17 cellular contexts compared by ENCODE assay signal in the genomic region with DNA sequence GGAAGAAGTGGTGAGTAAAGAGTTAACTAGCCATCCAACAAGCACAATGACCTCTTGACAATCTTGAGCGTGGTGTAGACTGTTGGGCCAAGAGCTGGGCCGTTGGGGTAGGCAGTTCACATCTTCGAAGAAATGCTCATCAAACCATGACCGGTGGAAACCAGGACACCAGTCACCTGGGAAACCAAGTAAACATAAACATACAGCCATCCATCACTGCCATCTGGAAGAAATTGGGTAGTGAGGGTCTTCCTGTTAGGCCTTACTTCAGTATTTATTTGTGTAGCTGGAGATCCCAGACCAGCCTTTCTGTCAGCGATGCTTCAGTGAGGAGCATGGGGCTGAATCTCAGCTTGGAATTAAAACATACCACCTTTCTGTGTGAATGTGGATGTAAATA.
A peak's percentile ranks its signal among the peaks of the same experiment; 100 is the strongest.
DNase-seq lines count a peak whose midpoint lies in the region.
"Had no signal": no experiment of that assay in that cellular context is flagged by ENCODE, and none has a peak within 500 bp of the region (broad histone marks: within the 10 kb centered on the region; RNA-seq: fewer than 3 reads in every experiment).

No MANE protein-coding gene starts in this region.

- H3K4me1 ChIP-seq in BLaER1 treated with 17β-estradiol and CSF1 and Interleukin-3, amounts not matched to agents 10 nM and 100 nM = peaks cover 0 to 12% (median 7%) of the 10 kb centered on the region in 10 experiments; a peak in 8 of 20 replicates
- H3K4me1 ChIP-seq: BE2C had no signal

- no peaks in the 10 kb centered on the region for H3K36me3 ChIP-seq in BLaER1 treated with 17β-estradiol and CSF1 and Interleukin-3, amounts not matched to agents 10 nM and 100 nM
- H3K36me3 ChIP-seq: BE2C had no signal

- peak overlapping the region in 7 of 11 experiments; percentile 7 to 58 (median 39); a peak in 12 of 22 replicates for H3K4me2 ChIP-seq in BLaER1 treated with 17β-estradiol and CSF1 and Interleukin-3, amounts not matched to agents 10 nM and 100 nM

- no peak overlapping the region for H3K27ac ChIP-seq in BLaER1 treated with 17β-estradiol and CSF1 and Interleukin-3, amounts not matched to agents 10 nM and 100 nM

- H3K27me3 ChIP-seq in BLaER1 treated with 17β-estradiol and CSF1 and Interleukin-3, amounts not matched to agents 10 nM and 100 nM = no peaks in the 10 kb centered on the region
- H3K27me3 ChIP-seq: BE2C had no signal

- H3K9me3 ChIP-seq in BLaER1 treated with 17β-estradiol and CSF1 and Interleukin-3, amounts not matched to agents 10 nM and 100 nM (replicated peaks in 1 of 11) = peaks cover 0 to 9% (median 0%) of the 10 kb centered on the region in 11 experiments; a peak in 3 of 22 replicates
- H3K9me3 ChIP-seq: BE2C had no signal

- no peak overlapping the region for H3K9ac ChIP-seq in BLaER1 treated with 17β-estradiol and CSF1 and Interleukin-3, amounts not matched to agents 10 nM and 100 nM

- no peaks in the 10 kb centered on the region for H4K20me1 ChIP-seq in BLaER1 treated with 17β-estradiol and CSF1 and Interleukin-3, amounts not matched to agents 10 nM and 100 nM

- no peak overlapping the region for H3K4me3 ChIP-seq in BLaER1 treated with 17β-estradiol and CSF1 and Interleukin-3, amounts not matched to agents 10 nM and 100 nM

- DNase-seq in ELF-1 (ENCODE audit: low read depth, low spot score) (peak; percentile 21), left kidney (ENCODE audit: low read depth, low spot score) (peak; percentile 88), NCI-H2029 (lab: John Stamatoyannopoulos, UW) (no peak), dermis blood vessel endothelial cell (no peak), NCI-H2029 treated with DMSO at 0.1 percent for 48 hours (lab: John Stamatoyannopoulos, UW) (no peak)
- DNase-seq: ACHN; BE2C; CD4-positive, alpha-beta memory T cell; DMS 273 treated with DMSO at 0.1 percent for 48 hours; DMS79 treated with DMSO at 0.1 percent for 48 hours; GOT3; H7; HFFc6; IMR-90; Karpas-422; KBM-7 had no signal

Comparison
In these comparisons a context has a peak if more than half of its experiments do, and no peak if none do; other contexts are left out.
1. DNase-seq: peak in ELF-1 (single experiment) and left kidney (single experiment); none in NCI-H2029 (single experiment), dermis blood vessel endothelial cell (single experiment) and NCI-H2029 treated with DMSO at 0.1 percent for 48 hours (single experiment).